ENCODE assay signal across 15 cellular contexts in the genomic region with DNA sequence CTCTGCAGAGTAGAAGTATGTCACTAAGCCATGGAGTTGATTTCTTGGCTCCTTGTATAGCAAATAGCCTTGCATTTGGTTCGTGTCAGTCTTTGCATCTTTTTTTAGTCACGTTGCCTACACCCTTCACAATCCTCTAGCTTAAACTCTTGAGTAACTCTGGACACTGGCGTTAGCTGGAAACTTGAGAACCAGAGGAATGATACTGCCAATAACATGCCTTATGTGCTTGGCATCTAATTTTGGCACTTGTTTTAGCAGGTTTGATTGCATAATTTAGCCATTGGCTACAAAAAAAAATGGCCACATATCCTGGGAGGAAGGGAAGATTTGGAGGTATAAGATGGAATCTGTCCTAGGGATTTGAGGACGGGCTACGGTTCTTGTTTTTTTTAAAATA.
DNase-seq lines count a peak whose midpoint lies in the region; ATAC-seq and TF ChIP-seq lines count a peak whose summit lies in the region.
"Had no signal": no experiment of that assay in that cellular context is flagged by ENCODE, and none has a peak within 500 bp of the region (broad histone marks: within the 10 kb centered on the region; RNA-seq: fewer than 3 reads in every experiment).

No MANE protein-coding gene starts in this region.

- H3K36me3 ChIP-seq in RWPE2 (ENCODE audit: low read depth) (no peaks in the 10 kb centered on the region), sigmoid colon (no peaks in the 10 kb centered on the region)
- H3K36me3 ChIP-seq: ovary had no signal

- H3K9me3 ChIP-seq in RWPE2 (ENCODE audit: severe bottlenecking) (no peaks in the 10 kb centered on the region), sigmoid colon (no peaks in the 10 kb centered on the region)
- H3K9me3 ChIP-seq: ovary had no signal

- H3K27ac ChIP-seq in HL-60 (replicated peaks) (peak overlapping the region; percentile 12; the same call in 1 of the 2 replicates), RWPE2 (ENCODE audit: poor library complexity, severe bottlenecking) (no peak overlapping the region), sigmoid colon (peak overlapping the region; percentile 16 to 91 (median 71))
- H3K27ac ChIP-seq: ovary had no signal

- H3K27me3 ChIP-seq in HL-60 (ENCODE audit: insufficient read depth, poor library complexity, severe bottlenecking) = no peaks in the 10 kb centered on the region
- no peaks in the 10 kb centered on the region for H3K27me3 ChIP-seq in RWPE2 (ENCODE audit: insufficient read depth, poor library complexity, severe bottlenecking)
- H3K27me3 ChIP-seq in sigmoid colon = no peaks in the 10 kb centered on the region
- H3K27me3 ChIP-seq: ovary had no signal

- no peak for TF ChIP-seq POLR2A in sigmoid colon (IDR thresholded peaks at IDR 0.05)

- H3K4me3 ChIP-seq in HL-60 (replicated peaks; ENCODE audit: insufficient read depth, low read length) (no peak overlapping the region), RWPE2 (ENCODE audit: severe bottlenecking) (no peak overlapping the region), fibroblast of pulmonary artery (replicated peaks; ENCODE audit: low read depth, low read length) (no peak overlapping the region), sigmoid colon (no peak overlapping the region)
- H3K4me3 ChIP-seq: ovary had no signal

- WGBS in sigmoid colon, 2 donors = 90 to 92% methylated on average over 5 of the region's 5 CpGs

- DNase-seq in HL-60 (ENCODE audit: low read depth in 1 of 2, low spot score in 1 of 2) (no peak), RWPE2 (ENCODE audit: low spot score) (no peak), fibroblast of pulmonary artery (ENCODE audit: low read depth) (peak; percentile 49), sigmoid colon (no peak), NCI-H345 (lab: John Stamatoyannopoulos, UW) (no peak), DMS53 (lab: John Stamatoyannopoulos, UW) (no peak)
- DNase-seq: activated CD4-positive, alpha-beta memory T cell treated with anti-CD3 and anti-CD28 coated beads, Interleukin-2, amount 10 ng/mL, durations not matched to agents 7 days and 5 days; activated naive CD4-positive, alpha-beta T cell treated with Interleukin-2 at 50 U/mL for 16 hours; CD4-positive, alpha-beta T cell; dermis blood vessel endothelial cell; NCI-H146; ovary; stimulated activated naive CD8-positive, alpha-beta T cell treated with anti-CD3 and anti-CD28 coated beads, Interleukin-15, Interleukin-2, amounts not matched to agents 100 U/mL and 50 U/mL, for 24 hours had no signal

- ATAC-seq in RWPE2 (ENCODE audit: low read depth) = peak; percentile 78
- no peak for ATAC-seq in HG03196 (IDR thresholded peaks at IDR 0.05; ENCODE audit: unreplicated experiment)
- no peak for ATAC-seq in HG02852 (IDR thresholded peaks at IDR 0.05; ENCODE audit: unreplicated experiment)
- ATAC-seq: stimulated activated naive CD8-positive, alpha-beta T cell treated with anti-CD3 and anti-CD28 coated beads, Interleukin-15, Interleukin-2, amounts not matched to agents 100 U/mL and 50 U/mL, for 24 hours had no signal

- no peak for TF ChIP-seq EP300 in sigmoid colon (IDR thresholded peaks at IDR 0.05)

- TF ChIP-seq CTCF in HL-60 (IDR thresholded peaks at IDR 0.05; ENCODE audit: insufficient read depth, low read length) = no peak
- no peak for TF ChIP-seq CTCF in RWPE2 (IDR thresholded peaks at IDR 0.05; ENCODE audit: poor library complexity, severe bottlenecking)
- no peak for TF ChIP-seq CTCF in fibroblast of pulmonary artery (IDR thresholded peaks at IDR 0.05; ENCODE audit: low read length, missing control alignments)
- no peak for TF ChIP-seq CTCF in sigmoid colon (IDR thresholded peaks at IDR 0.05)

- intact Hi-C loops in sigmoid colon (cut with DNase I) = no loop called here

- peaks cover 6% of the 10 kb centered on the region for H3K4me1 ChIP-seq in RWPE2 (ENCODE audit: insufficient read depth, poor library complexity, severe bottlenecking)
- H3K4me1 ChIP-seq in sigmoid colon = peaks cover under 1 to 66% (median 49%) of the 10 kb centered on the region in 4 donors
